ENCODE assay signal across 10 cellular contexts in genomic region chr4:139017861-139018260, GRCh38.
DNase-seq lines count a peak whose midpoint lies in the region; ATAC-seq and TF ChIP-seq lines count a peak whose summit lies in the region.
"Had no signal": no experiment of that assay in that cellular context is flagged by ENCODE, and none has a peak within 500 bp of the region (broad histone marks: within the 10 kb centered on the region; RNA-seq: fewer than 3 reads in every experiment).

No MANE protein-coding gene starts in this region.

- H3K4me3 Mint-ChIP-seq in stimulated activated memory B cell treated with anti-CD40 and anti-IgM and Interleukin-4, amounts not matched to agents 10 μg/mL and 1 μg/mL and 100 μg/mL, for 72 hours: no peak overlapping the region

- no peaks in the 10 kb centered on the region for H3K36me3 ChIP-seq in HAP-1 (replicated peaks)
- H3K36me3 ChIP-seq: colonic mucosa had no signal

- no peak for TF ChIP-seq CTCF in WI38 (IDR thresholded peaks at IDR 0.05; ENCODE audit: low read depth, low read length)

- peaks cover 13% of the 10 kb centered on the region for H3K36me3 Mint-ChIP-seq in stimulated activated memory B cell treated with anti-CD40 and anti-IgM and Interleukin-4, amounts not matched to agents 10 μg/mL and 1 μg/mL and 100 μg/mL, for 72 hours

- H3K9me3 ChIP-seq in HAP-1: no peaks in the 10 kb centered on the region
- H3K9me3 ChIP-seq: colonic mucosa had no signal

- no peaks in the 10 kb centered on the region for H3K9me3 Mint-ChIP-seq in stimulated activated memory B cell treated with anti-CD40 and anti-IgM and Interleukin-4, amounts not matched to agents 10 μg/mL and 1 μg/mL and 100 μg/mL, for 72 hours

- peak overlapping the region; percentile 70 for H3K4me3 ChIP-seq in HAP-1
- H3K4me3 ChIP-seq in WI38 (ENCODE audit: low read depth, low read length): peak overlapping the region; percentile 29
- peak overlapping the region; percentile 6 for H3K4me3 ChIP-seq in iPS-11a (ENCODE audit: low read depth, low read length)
- H3K4me3 ChIP-seq: colonic mucosa had no signal

- no peaks in the 10 kb centered on the region for H3K27me3 ChIP-seq in HAP-1 (ENCODE audit: low read depth)
- H3K27me3 ChIP-seq: colonic mucosa had no signal

- no peaks in the 10 kb centered on the region for H3K27me3 Mint-ChIP-seq in stimulated activated memory B cell treated with anti-CD40 and anti-IgM and Interleukin-4, amounts not matched to agents 10 μg/mL and 1 μg/mL and 100 μg/mL, for 72 hours

- ATAC-seq in HG02759 (IDR thresholded peaks at IDR 0.05; ENCODE audit: unreplicated experiment) (no peak), HG02588 (IDR thresholded peaks at IDR 0.05; ENCODE audit: unreplicated experiment) (no peak)
- no peak for ATAC-seq in stimulated activated memory B cell treated with anti-CD40 and anti-IgM and Interleukin-4, amounts not matched to agents 10 μg/mL and 1 μg/mL and 100 μg/mL, for 72 hours

- DNase-seq in AML-193 (lab: John Stamatoyannopoulos, UW): peak; percentile 36 to 53
- DNase-seq in HAP-1 (ENCODE audit: low spot score in 2 of 2): no peak
- DNase-seq in NCI-H774 (lab: John Stamatoyannopoulos, UW): no peak
- DNase-seq: colonic mucosa, RPMI8226 had no signal

- H3K4me1 ChIP-seq in HAP-1: peaks cover 49% of the 10 kb centered on the region
- H3K4me1 ChIP-seq: colonic mucosa had no signal

- in situ Hi-C loops in HAP-1 (cut with MboI; ENCODE audit: low sequenced_read_pairs): no loop called here

- H3K4me1 Mint-ChIP-seq in stimulated activated memory B cell treated with anti-CD40 and anti-IgM and Interleukin-4, amounts not matched to agents 10 μg/mL and 1 μg/mL and 100 μg/mL, for 72 hours: peaks cover 40% of the 10 kb centered on the region

- no peak overlapping the region for H3K27ac Mint-ChIP-seq in stimulated activated memory B cell treated with anti-CD40 and anti-IgM and Interleukin-4, amounts not matched to agents 10 μg/mL and 1 μg/mL and 100 μg/mL, for 72 hours

Comparison
In these comparisons a context has a peak if more than half of its experiments do, and no peak if none do; other contexts are left out.
1. DNase-seq: peak in AML-193 (2 of 2); none in HAP-1 (0 of 2) and NCI-H774 (single experiment).
2. H3K4me3 ChIP-seq: peak in every context shown above with its lines; median percentile 70 in HAP-1; 29 in WI38; 6 in iPS-11a.